In the genomic region with DNA sequence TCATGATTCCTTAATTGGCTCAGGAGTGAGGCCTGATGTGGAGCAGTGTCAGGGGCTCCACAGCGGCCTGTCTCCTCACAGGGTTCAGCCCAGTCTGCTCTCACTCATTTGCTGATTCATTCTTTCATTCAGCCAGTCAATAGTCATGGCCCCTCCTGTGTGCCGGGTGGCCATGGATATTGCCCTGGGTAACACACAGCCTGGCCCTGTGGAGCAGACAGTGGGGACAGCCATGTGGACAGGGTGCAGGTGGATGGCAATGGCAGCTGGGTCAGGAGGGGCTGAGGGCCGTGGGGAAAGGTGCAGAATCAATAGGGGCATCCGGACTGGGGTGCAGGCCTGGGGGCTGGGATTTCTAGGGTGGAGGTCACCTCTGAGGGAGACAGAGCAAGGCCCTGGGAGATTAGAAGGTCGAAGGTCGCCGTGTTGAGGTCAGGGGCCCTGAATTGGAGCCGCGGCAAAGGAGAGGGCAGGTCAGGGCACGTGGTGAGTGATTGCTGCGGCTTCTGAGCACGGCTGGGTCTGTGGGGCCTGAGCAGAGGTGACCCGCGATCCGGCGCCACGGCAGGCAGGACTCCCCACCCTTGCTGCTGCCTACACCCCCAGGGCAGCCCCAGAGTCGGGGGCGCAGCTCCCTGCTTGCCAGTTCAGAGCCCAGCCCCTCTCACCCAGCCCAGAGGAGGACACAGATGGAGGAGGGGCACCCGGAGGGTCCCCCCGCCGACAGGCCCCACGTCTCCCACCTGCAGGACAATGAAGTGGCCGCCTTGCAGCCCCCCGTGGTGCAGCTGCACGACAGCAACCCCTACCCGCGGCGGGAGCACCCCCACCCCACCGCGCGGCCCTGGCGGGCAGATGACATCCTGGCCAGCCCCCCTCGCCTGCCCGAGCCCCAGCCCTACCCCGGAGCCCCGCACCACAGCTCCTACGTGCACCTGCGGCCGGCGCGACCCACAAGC, we compare ENCODE assay signal across 12 cellular contexts. TPM values are rescaled to one million over a fixed set of nuclear protein-coding genes. Genes with fewer than 3 reads are reported as not detected.
DNase-seq lines count a peak whose midpoint lies in the region; ATAC-seq, FAIRE-seq and TF ChIP-seq lines count a peak whose summit lies in the region.
"Had no signal": no experiment of that assay in that cellular context is flagged by ENCODE, and none has a peak within 500 bp of the region (broad histone marks: within the 10 kb centered on the region; RNA-seq: fewer than 3 reads in every experiment).

No MANE protein-coding gene starts in this region.

- peak; percentile 60 for DNase-seq in natural killer cell treated with Interleukin-12 subunit alpha and Interleukin-12 subunit beta and Interleukin-15 and Interleukin-18, amount 100 ng/mL, for 72 hours (ENCODE audit: low spot score)
- DNase-seq in natural killer cell, result no peak
- no peak for DNase-seq in astrocyte (ENCODE audit: low read depth)
- no peak for DNase-seq in mesenchymal stem cell
- no peak for DNase-seq in DMS79 treated with DMSO at 0.1 percent for 48 hours (lab: John Stamatoyannopoulos, UW)
- DNase-seq in NCI-H1105 treated with DMSO at 0.1 percent for 48 hours (lab: John Stamatoyannopoulos, UW), result no peak
- DNase-seq: activated CD4-positive, alpha-beta T cell treated with anti-CD3 and anti-CD28 coated beads for 1 hour; NCI-H2029 had no signal

- H4K20me1 ChIP-seq in astrocyte (ENCODE audit: insufficient read depth, low read length), result peaks cover 13% of the 10 kb centered on the region

- intact Hi-C loops in natural killer cell (cut with micrococcal nuclease), result no loop called here

- no peak overlapping the region for H3K27ac Mint-ChIP-seq in natural killer cell treated with Interleukin-12 subunit alpha and Interleukin-12 subunit beta and Interleukin-15 and Interleukin-18, amount 100 ng/mL, for 72 hours
- no peak overlapping the region for H3K27ac Mint-ChIP-seq in natural killer cell
- peak overlapping the region; percentile 47 for H3K27ac Mint-ChIP-seq in astrocyte (ENCODE audit: unreplicated experiment)
- H3K27ac Mint-ChIP-seq: stimulated activated naive CD8-positive, alpha-beta T cell treated with anti-CD3 and anti-CD28 coated beads, Interleukin-15, Interleukin-2, amounts not matched to agents 100 ng/mL and 50 ng/mL, for 24 hours had no signal

- no peaks in the 10 kb centered on the region for H3K79me2 ChIP-seq in astrocyte (ENCODE audit: insufficient read depth, low read length)

- H3K9me3 Mint-ChIP-seq in natural killer cell treated with Interleukin-12 subunit alpha and Interleukin-12 subunit beta and Interleukin-15 and Interleukin-18, amount 100 ng/mL, for 72 hours, result no peaks in the 10 kb centered on the region
- no peaks in the 10 kb centered on the region for H3K9me3 Mint-ChIP-seq in natural killer cell
- no peaks in the 10 kb centered on the region for H3K9me3 Mint-ChIP-seq in astrocyte (ENCODE audit: unreplicated experiment)
- H3K9me3 Mint-ChIP-seq: stimulated activated naive CD8-positive, alpha-beta T cell treated with anti-CD3 and anti-CD28 coated beads, Interleukin-15, Interleukin-2, amounts not matched to agents 100 ng/mL and 50 ng/mL, for 24 hours had no signal

- H3K79me1 ChIP-seq in mesenchymal stem cell (replicated peaks; ENCODE audit: low read length, poor library complexity, severe bottlenecking), result peaks cover 4% of the 10 kb centered on the region

- H3K27me3 ChIP-seq in astrocyte (ENCODE audit: insufficient read depth, low read length), result no peaks in the 10 kb centered on the region
- no peaks in the 10 kb centered on the region for H3K27me3 ChIP-seq in mesenchymal stem cell (ENCODE audit: control insufficient read depth in 1 of 2, insufficient read depth in 1 of 2, low read length in 2 of 2)

- H3K23ac ChIP-seq in mesenchymal stem cell (ENCODE audit: low read length in 2 of 2), result no peak overlapping the region

- no peaks in the 10 kb centered on the region for H3K36me3 Mint-ChIP-seq in natural killer cell treated with Interleukin-12 subunit alpha and Interleukin-12 subunit beta and Interleukin-15 and Interleukin-18, amount 100 ng/mL, for 72 hours
- H3K36me3 Mint-ChIP-seq in natural killer cell (no peaks in the 10 kb centered on the region), astrocyte (ENCODE audit: low read depth, unreplicated experiment) (peaks cover 2% of the 10 kb centered on the region)

- H3K4me1 ChIP-seq in astrocyte (ENCODE audit: insufficient read depth, low read length) (no peaks in the 10 kb centered on the region), mesenchymal stem cell (ENCODE audit: control insufficient read depth, insufficient read depth, low read depth, low read length) (peaks cover 7% of the 10 kb centered on the region)

- no peak overlapping the region for H2AK5ac ChIP-seq in mesenchymal stem cell (ENCODE audit: low read length, severe bottlenecking)

- H2BK12ac ChIP-seq in mesenchymal stem cell (ENCODE audit: low read length in 2 of 2), result no peak overlapping the region

- no peak for FAIRE-seq in astrocyte (lab: Jason Lieb, UNC)

- H3K36me3 ChIP-seq in astrocyte (ENCODE audit: insufficient read depth, low read length) (no peaks in the 10 kb centered on the region), mesenchymal stem cell (ENCODE audit: control insufficient read depth in 1 of 2, insufficient read depth in 2 of 2, low read depth in 1 of 2, low read length in 2 of 2) (peaks cover 8 to 99% of the 10 kb centered on the region in 2 experiments)

- no peak overlapping the region for H2BK5ac ChIP-seq in mesenchymal stem cell (ENCODE audit: low read depth, low read length, poor library complexity, severe bottlenecking)

- H3K4me3 Mint-ChIP-seq in natural killer cell treated with Interleukin-12 subunit alpha and Interleukin-12 subunit beta and Interleukin-15 and Interleukin-18, amount 100 ng/mL, for 72 hours, result no peak overlapping the region
- H3K4me3 Mint-ChIP-seq in natural killer cell (no peak overlapping the region), astrocyte (ENCODE audit: unreplicated experiment) (no peak overlapping the region)
- H3K4me3 Mint-ChIP-seq: stimulated activated naive CD8-positive, alpha-beta T cell treated with anti-CD3 and anti-CD28 coated beads, Interleukin-15, Interleukin-2, amounts not matched to agents 100 ng/mL and 50 ng/mL, for 24 hours had no signal

- no peak overlapping the region for H3K14ac ChIP-seq in mesenchymal stem cell (ENCODE audit: low read length in 2 of 2)

- peak overlapping the region; percentile 14 for H4K91ac ChIP-seq in mesenchymal stem cell (ENCODE audit: low read length)

- no peak overlapping the region for H4K8ac ChIP-seq in mesenchymal stem cell (ENCODE audit: low read length)

- no peak overlapping the region for H2BK120ac ChIP-seq in mesenchymal stem cell (ENCODE audit: low read depth, low read length)

- H3K4me2 ChIP-seq in astrocyte (ENCODE audit: low read length) (no peak overlapping the region), mesenchymal stem cell (ENCODE audit: low read length, poor library complexity, severe bottlenecking) (no peak overlapping the region)

- H3K9ac ChIP-seq in astrocyte (ENCODE audit: low read length) (no peak overlapping the region), mesenchymal stem cell (ENCODE audit: low read length) (no peak overlapping the region)

- no peaks in the 10 kb centered on the region for H3K9me3 ChIP-seq in astrocyte (ENCODE audit: insufficient read depth, low read depth, low read length)
- no peaks in the 10 kb centered on the region for H3K9me3 ChIP-seq in mesenchymal stem cell (ENCODE audit: control insufficient read depth, low read length)

- TF ChIP-seq CTCF in natural killer cell (IDR thresholded peaks at IDR 0.05), result no peak
- no peak for TF ChIP-seq CTCF in astrocyte (IDR thresholded peaks at IDR 0.05; ENCODE audit: insufficient read depth, low read depth, low read length)

- H2AFZ ChIP-seq in astrocyte (ENCODE audit: low read depth, low read length) (no peak overlapping the region), mesenchymal stem cell (ENCODE audit: low read depth, low read length) (no peak overlapping the region)

- no peak for ATAC-seq in natural killer cell treated with Interleukin-12 subunit alpha and Interleukin-12 subunit beta and Interleukin-15 and Interleukin-18, amount 100 ng/mL, for 72 hours
- ATAC-seq in natural killer cell, result no peak
- no peak for ATAC-seq in HG02623 (IDR thresholded peaks at IDR 0.05; ENCODE audit: unreplicated experiment)
- ATAC-seq in GM19328 (IDR thresholded peaks at IDR 0.05; ENCODE audit: unreplicated experiment), result no peak

- H3K4ac ChIP-seq in mesenchymal stem cell (ENCODE audit: low read depth in 1 of 2, low read length in 2 of 2), result no peak overlapping the region

- H3K4me3 ChIP-seq in astrocyte (ENCODE audit: insufficient read depth, low read depth, low read length) (no peak overlapping the region), mesenchymal stem cell (ENCODE audit: insufficient read depth in 1 of 2, low read depth in 1 of 2, low read length in 2 of 2) (no peak overlapping the region)

- WGBS in mesenchymal stem cell, result 93% methylated on average over 42 of the region's 42 CpGs

- H3K27ac ChIP-seq in astrocyte (ENCODE audit: low read depth, low read length) (no peak overlapping the region), mesenchymal stem cell (ENCODE audit: low read length, poor library complexity, severe bottlenecking) (no peak overlapping the region)
- H3K27ac ChIP-seq: epithelial cell of prostate had no signal

- no peak overlapping the region for H3K18ac ChIP-seq in mesenchymal stem cell (ENCODE audit: low read depth in 1 of 2, low read length in 2 of 2)

- H2BK15ac ChIP-seq in mesenchymal stem cell (ENCODE audit: low read depth, poor library complexity, severe bottlenecking), result peak overlapping the region; percentile 12

- H3K4me1 Mint-ChIP-seq in natural killer cell treated with Interleukin-12 subunit alpha and Interleukin-12 subunit beta and Interleukin-15 and Interleukin-18, amount 100 ng/mL, for 72 hours (ENCODE audit: low read depth in 2 of 2), result no peaks in the 10 kb centered on the region
- H3K4me1 Mint-ChIP-seq in natural killer cell (no peaks in the 10 kb centered on the region), astrocyte (ENCODE audit: low read depth, unreplicated experiment) (peaks cover 1% of the 10 kb centered on the region)

- H3K27me3 Mint-ChIP-seq in natural killer cell treated with Interleukin-12 subunit alpha and Interleukin-12 subunit beta and Interleukin-15 and Interleukin-18, amount 100 ng/mL, for 72 hours, result no peaks in the 10 kb centered on the region
- no peaks in the 10 kb centered on the region for H3K27me3 Mint-ChIP-seq in natural killer cell (ENCODE audit: low read depth in 2 of 2)
- H3K27me3 Mint-ChIP-seq in astrocyte (ENCODE audit: low read depth, unreplicated experiment), result no peaks in the 10 kb centered on the region
- H3K27me3 Mint-ChIP-seq: stimulated activated naive CD8-positive, alpha-beta T cell treated with anti-CD3 and anti-CD28 coated beads, Interleukin-15, Interleukin-2, amounts not matched to agents 100 ng/mL and 50 ng/mL, for 24 hours had no signal

RNA-seq across cellular contexts. Expression of gene SLC19A1, which starts 33.4 kb away (rescaled TPM):
- 100 to 1,000 TPM in 1 of 2 donors, 10 to 100 TPM in 1; 23.3 to 110 TPM for total RNA-seq in natural killer cell treated with Interleukin-12 subunit alpha and Interleukin-12 subunit beta and Interleukin-15 and Interleukin-18, amount 100 ng/mL, for 72 hours
- total RNA-seq in natural killer cell (1 to 10 TPM; 2.5 to 9.0 (median 4.9) TPM), astrocyte (10.4 and 11.7 TPM in 2 replicates)
- 7.5 TPM for polyA plus RNA-seq in mesenchymal stem cell (2013, experiment 1 of 2)
- 6.8 TPM for polyA plus RNA-seq in mesenchymal stem cell (2013, experiment 2 of 2)
